In the genomic region with DNA sequence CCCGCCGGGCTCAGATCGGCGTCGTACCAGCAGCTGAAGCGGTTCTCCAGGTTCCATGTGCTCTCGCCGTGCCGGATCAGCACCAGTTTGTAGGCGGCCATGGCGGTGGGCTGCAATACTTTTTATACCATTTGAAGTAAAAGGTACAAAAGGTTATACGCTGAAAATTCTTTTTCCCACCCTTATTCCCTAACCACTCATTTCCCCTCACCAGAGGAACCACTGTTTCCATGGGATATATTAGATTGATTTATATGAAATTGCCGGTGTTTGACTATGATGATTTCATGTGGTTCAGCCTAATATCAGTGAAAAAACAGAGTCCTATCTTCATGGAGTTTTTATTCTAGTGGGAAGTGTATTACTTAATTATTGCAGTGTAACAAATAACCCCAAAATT, we compare ENCODE assay signal across 34 cellular contexts. TPM values are rescaled to one million over a fixed set of nuclear protein-coding genes. Genes with fewer than 3 reads are reported as not detected.
"Had no signal": no experiment of that assay in that cellular context is flagged by ENCODE, and none has a peak within 500 bp of the region (broad histone marks: within the 10 kb centered on the region; RNA-seq: fewer than 3 reads in every experiment).

A gene (minus strand): TSS at position 101 of the 400 bp plus-strand sequence. CDS start 0 bp downstream, at position 101.

- ATAC-seq: stimulated activated effector memory CD8-positive, alpha-beta T cell treated with anti-CD3 and anti-CD28 coated beads, Interleukin-12 subunit alpha, Interleukin-12 subunit beta, amount 100 ng/mL, for 72 hours; stimulated activated memory B cell treated with anti-CD40 and anti-IgM and Interleukin-4, amounts not matched to agents 10 μg/mL and 1 μg/mL and 100 μg/mL, for 72 hours; stimulated activated naive B cell treated with anti-CD40 and anti-IgM and Interleukin-4, amounts not matched to agents 10 μg/mL and 1 μg/mL and 100 μg/mL, for 72 hours; stimulated activated naive CD8-positive, alpha-beta T cell treated with anti-CD3 and anti-CD28 coated beads, Interleukin-15, amount 100 ng/mL, for 72 hours; stimulated activated naive CD8-positive, alpha-beta T cell treated with anti-CD3 and anti-CD28 coated beads, Interleukin-15, Interleukin-2, amounts not matched to agents 100 U/mL and 50 U/mL, for 24 hours; upper lobe of right lung had no signal

- FAIRE-seq: urothelium cell line had no signal

- H3K27me3 Mint-ChIP-seq: stimulated activated memory B cell treated with anti-CD40 and anti-IgM and Interleukin-4, amounts not matched to agents 10 μg/mL and 1 μg/mL and 100 μg/mL, for 72 hours; stimulated activated naive B cell treated with anti-CD40 and anti-IgM and Interleukin-4, amounts not matched to agents 10 μg/mL and 1 μg/mL and 100 μg/mL, for 72 hours; stimulated activated naive CD8-positive, alpha-beta T cell treated with anti-CD3 and anti-CD28 coated beads, Interleukin-15, amount 100 ng/mL, for 72 hours; stimulated activated naive CD8-positive, alpha-beta T cell treated with anti-CD3 and anti-CD28 coated beads, Interleukin-15, Interleukin-2, amounts not matched to agents 100 ng/mL and 50 ng/mL, for 24 hours; type B pancreatic cell had no signal

- DNase-seq: stimulated activated CD4-positive, alpha-beta T cell treated with anti-CD3 and anti-CD28 coated beads, Interleukin-2, amount 100 ng/mL, for 48 hours; stimulated activated CD4-positive, alpha-beta T cell treated with anti-CD3 and anti-CD28 coated beads, Interleukin-4, amount 100 ng/mL, for 1 hour; stimulated activated CD4-positive, alpha-beta T cell treated with anti-CD3 and anti-CD28 coated beads, Interleukin-4, amount 100 ng/mL, for 24 hours; stimulated activated CD4-positive, alpha-beta T cell treated with anti-CD3 and anti-CD28 coated beads, Interleukin-4, amount 100 ng/mL, for 4 hours; stimulated activated CD8-positive, alpha-beta memory T cell treated with anti-CD3 and anti-CD28 coated beads, Interleukin-4, amount 100 ng/mL, for 48 hours; stimulated activated naive B cell treated with anti-CD40 and anti-IgM and Interleukin-4, amounts not matched to agents 10 μg/mL and 1 μg/mL and 100 μg/mL, for 72 hours; stimulated activated naive CD4-positive, alpha-beta T cell; stimulated activated naive CD4-positive, alpha-beta T cell treated with Interleukin-2 at 50 U/mL for 16 hours; stimulated activated naive CD8-positive, alpha-beta T cell treated with anti-CD3 and anti-CD28 coated beads, Interleukin-15, amount 100 ng/mL, for 72 hours; stimulated activated naive CD8-positive, alpha-beta T cell treated with anti-CD3 and anti-CD28 coated beads, Interleukin-15, Interleukin-2, amounts not matched to agents 100 U/mL and 50 U/mL, for 24 hours; stomach; substantia nigra; testis; thyroid gland; tibial artery; transverse colon; trophoblast cell; upper lobe of right lung; uterus had no signal

- H3K4me1 ChIP-seq: stomach, suprapubic skin, testis, thyroid gland, tibial artery, tibial nerve, transverse colon, upper lobe of left lung, upper lobe of right lung, uterus, vagina had no signal

- H3K9me3 Mint-ChIP-seq: stimulated activated effector memory CD8-positive, alpha-beta T cell treated with anti-CD3 and anti-CD28 coated beads, Interleukin-12 subunit alpha, Interleukin-12 subunit beta, amount 100 ng/mL, for 72 hours; stimulated activated memory B cell treated with anti-CD40 and anti-IgM and Interleukin-4, amounts not matched to agents 10 μg/mL and 1 μg/mL and 100 μg/mL, for 72 hours; stimulated activated naive CD8-positive, alpha-beta T cell treated with anti-CD3 and anti-CD28 coated beads, Interleukin-15, amount 100 ng/mL, for 72 hours; stimulated activated naive CD8-positive, alpha-beta T cell treated with anti-CD3 and anti-CD28 coated beads, Interleukin-15, Interleukin-2, amounts not matched to agents 100 ng/mL and 50 ng/mL, for 24 hours had no signal

- H3K9me3 ChIP-seq: stomach, suprapubic skin, testis, thoracic aorta, thyroid gland, tibial artery, tibial nerve, transverse colon, upper lobe of left lung, upper lobe of right lung, uterus, vagina had no signal

- H3K27me3 ChIP-seq: stomach, suprapubic skin, testis, thyroid gland, tibial artery, tibial nerve, transverse colon, upper lobe of left lung, upper lobe of right lung, uterus, vagina had no signal

- H3K27ac ChIP-seq: stomach, suprapubic skin, testis, thoracic aorta, thyroid gland, tibial artery, tibial nerve, transverse colon, upper lobe of left lung, upper lobe of right lung, uterus, vagina had no signal

- H3K4me3 ChIP-seq: stomach, suprapubic skin, testis, thoracic aorta, thyroid gland, tibial artery, tibial nerve, transverse colon, upper lobe of left lung, upper lobe of right lung, uterus, vagina had no signal

- H3K27ac Mint-ChIP-seq: stimulated activated effector memory CD8-positive, alpha-beta T cell treated with anti-CD3 and anti-CD28 coated beads, Interleukin-12 subunit alpha, Interleukin-12 subunit beta, amount 100 ng/mL, for 72 hours; stimulated activated memory B cell treated with anti-CD40 and anti-IgM and Interleukin-4, amounts not matched to agents 10 μg/mL and 1 μg/mL and 100 μg/mL, for 72 hours; stimulated activated naive B cell treated with anti-CD40 and anti-IgM and Interleukin-4, amounts not matched to agents 10 μg/mL and 1 μg/mL and 100 μg/mL, for 72 hours; stimulated activated naive CD8-positive, alpha-beta T cell treated with anti-CD3 and anti-CD28 coated beads, Interleukin-15, amount 100 ng/mL, for 72 hours; stimulated activated naive CD8-positive, alpha-beta T cell treated with anti-CD3 and anti-CD28 coated beads, Interleukin-15, Interleukin-2, amounts not matched to agents 100 ng/mL and 50 ng/mL, for 24 hours; type B pancreatic cell had no signal

- H3K4me3 Mint-ChIP-seq: stimulated activated effector memory CD8-positive, alpha-beta T cell treated with anti-CD3 and anti-CD28 coated beads, Interleukin-12 subunit alpha, Interleukin-12 subunit beta, amount 100 ng/mL, for 72 hours; stimulated activated memory B cell treated with anti-CD40 and anti-IgM and Interleukin-4, amounts not matched to agents 10 μg/mL and 1 μg/mL and 100 μg/mL, for 72 hours; stimulated activated naive B cell treated with anti-CD40 and anti-IgM and Interleukin-4, amounts not matched to agents 10 μg/mL and 1 μg/mL and 100 μg/mL, for 72 hours; stimulated activated naive CD8-positive, alpha-beta T cell treated with anti-CD3 and anti-CD28 coated beads, Interleukin-15, amount 100 ng/mL, for 72 hours; stimulated activated naive CD8-positive, alpha-beta T cell treated with anti-CD3 and anti-CD28 coated beads, Interleukin-15, Interleukin-2, amounts not matched to agents 100 ng/mL and 50 ng/mL, for 24 hours; type B pancreatic cell had no signal

- H3K36me3 ChIP-seq: stomach, suprapubic skin, thoracic aorta, thyroid gland, transverse colon, upper lobe of left lung, upper lobe of right lung, uterus, vagina had no signal

- H3K36me3 Mint-ChIP-seq: stimulated activated effector memory CD8-positive, alpha-beta T cell treated with anti-CD3 and anti-CD28 coated beads, Interleukin-12 subunit alpha, Interleukin-12 subunit beta, amount 100 ng/mL, for 72 hours; type B pancreatic cell had no signal

RNA-seq across cellular contexts. Expression of the gene that starts here (rescaled TPM):
- total RNA-seq: stomach, subcutaneous adipose tissue, suprapubic skin, temporal lobe, thoracic aorta, thyroid gland, tibial nerve, transverse colon, upper lobe of right lung, ureter, urinary bladder, uterus, vagina had no signal
- polyA plus RNA-seq: stomach, thymus had no signal
